In the genomic region with DNA sequence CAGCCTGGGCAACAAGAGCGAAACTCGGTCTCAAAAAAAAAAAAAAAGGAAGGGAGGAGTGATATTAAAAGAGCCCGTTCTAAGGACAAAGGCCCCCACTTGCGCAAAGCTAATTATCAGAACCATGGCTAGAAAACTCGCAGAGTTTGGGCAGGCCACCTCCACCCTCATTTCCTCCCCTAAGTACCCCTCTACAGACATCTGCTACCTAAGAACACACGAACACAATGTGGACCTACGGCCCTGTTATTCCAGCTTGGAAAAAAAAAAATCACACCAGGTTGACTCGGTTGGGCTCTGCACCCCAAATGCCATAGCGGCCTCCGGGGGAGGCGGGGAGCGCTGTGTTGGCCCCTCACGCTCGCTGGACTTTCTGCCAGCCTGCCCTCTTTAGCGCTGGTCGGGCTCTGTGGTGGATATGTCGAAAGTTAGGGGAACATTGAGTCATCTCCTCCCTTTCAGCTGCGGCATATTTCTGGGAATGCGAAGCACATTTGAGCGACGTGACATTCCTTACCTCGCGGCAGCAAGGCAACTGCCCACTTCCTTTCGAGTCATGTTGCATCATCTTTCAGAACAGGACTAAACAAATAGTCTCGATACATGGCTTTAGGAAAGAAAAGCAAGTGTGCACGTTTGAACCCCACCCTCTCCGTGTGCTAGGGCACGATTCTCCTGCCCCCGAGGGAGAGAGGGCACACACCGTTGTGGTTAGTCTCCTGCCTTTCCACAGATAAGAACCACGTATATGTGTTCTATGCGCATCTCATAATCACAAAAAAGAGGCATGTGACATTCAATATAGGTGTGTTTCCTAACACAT, we compare ENCODE assay signal across 8 cellular contexts.
DNase-seq lines count a peak whose midpoint lies in the region; ATAC-seq and TF ChIP-seq lines count a peak whose summit lies in the region.

No MANE protein-coding gene starts in this region.

- H3K9me3 ChIP-seq in right lobe of liver: no peaks in the 10 kb centered on the region

- no peak overlapping the region for H3K4me3 ChIP-seq in astrocyte of the cerebellum (ENCODE audit: low read depth, low read length)
- peak overlapping the region in 1 of 3 donors; percentile 16 for H3K4me3 ChIP-seq in right lobe of liver

- no peak for TF ChIP-seq CTCF in astrocyte of the cerebellum (IDR thresholded peaks at IDR 0.05; ENCODE audit: low read depth, low read length, missing control alignments)
- no peak for TF ChIP-seq CTCF in right lobe of liver (IDR thresholded peaks at IDR 0.05)

- peak overlapping the region; percentile 27 to 65 (median 61) for H3K27ac ChIP-seq in right lobe of liver

- no peak for TF ChIP-seq POLR2A in right lobe of liver (IDR thresholded peaks at IDR 0.05)

- WGBS in right lobe of liver (ENCODE audit: insufficient coverage, low coverage, low lambda C conversion rate, missing lambda C conversion rate): 45% methylated on average over 24 of the region's 32 CpGs

- H3K36me3 ChIP-seq in right lobe of liver: no peaks in the 10 kb centered on the region

- ATAC-seq in right lobe of liver (peak; percentile 72 to 89 (median 76)), HG03045 (IDR thresholded peaks at IDR 0.05; ENCODE audit: unreplicated experiment) (no peak)

- DNase-seq in AG08396 (ENCODE audit: low spot score) (peak; percentile 79), HuH-7 (ENCODE audit: low spot score) (peak; percentile 65), astrocyte of the cerebellum (ENCODE audit: low read depth) (peak; percentile 96), right lobe of liver (peak in 1 of 3 donors; percentile 56), NCI-H2227 (lab: John Stamatoyannopoulos, UW; ENCODE audit: unreplicated experiment) (no peak), NCI-H69 (lab: John Stamatoyannopoulos, UW) (no peak)
- no peak for DNase-seq in activated CD4-positive, CD25-positive, alpha-beta regulatory T cell treated with anti-CD3 and anti-CD28 coated beads, Interleukin-2, amount 50 U/mL, for 72 hours

- in situ Hi-C loops in astrocyte of the cerebellum (cut with HindIII; ENCODE audit: low sequenced_read_pairs): no loop called here

- no peaks in the 10 kb centered on the region for H3K27me3 ChIP-seq in right lobe of liver

- peaks cover 0 to 13% (median 3%) of the 10 kb centered on the region in 4 donors for H3K4me1 ChIP-seq in right lobe of liver

- intact Hi-C loops in right lobe of liver (cut with DNase I): no loop called here

Comparison
In these comparisons a context has a peak if more than half of its experiments do, and no peak if none do; other contexts are left out.
1. DNase-seq: peak in AG08396 (single experiment), HuH-7 (single experiment) and astrocyte of the cerebellum (single experiment); none in NCI-H2227 (single experiment), NCI-H69 (single experiment) and activated CD4-positive, CD25-positive, alpha-beta regulatory T cell treated with anti-CD3 and anti-CD28 coated beads, Interleukin-2, amount 50 U/mL, for 72 hours (single experiment).